In the genomic region with DNA sequence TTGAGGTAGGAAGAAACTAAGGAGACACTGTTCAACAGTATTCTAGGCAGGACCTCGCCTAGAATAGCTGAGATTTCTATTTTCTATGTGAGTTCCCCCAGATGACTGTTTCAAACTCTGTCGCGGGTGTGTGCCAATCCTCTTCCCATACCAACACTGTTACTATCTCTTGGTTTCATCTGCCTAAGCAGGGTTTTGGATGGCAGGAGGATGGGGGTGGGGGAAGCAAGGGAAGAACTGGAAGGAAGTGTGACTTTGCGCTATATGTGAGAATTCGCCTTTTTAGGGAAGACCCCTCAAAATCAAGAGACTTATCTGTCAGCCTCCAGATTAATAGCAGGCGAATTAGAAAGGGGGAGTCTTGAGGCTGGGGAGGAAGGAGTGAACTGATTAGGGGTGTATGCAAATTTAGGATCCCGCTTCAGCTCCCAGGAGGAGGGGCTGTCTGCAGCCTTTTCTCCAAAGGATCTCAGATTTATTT, we compare ENCODE assay signal across 6 cellular contexts. TPM values are rescaled to one million over a fixed set of nuclear protein-coding genes. Genes with fewer than 3 reads are reported as not detected.
A peak's percentile ranks its signal among the peaks of the same experiment; 100 is the strongest.
DNase-seq lines count a peak whose midpoint lies in the region.

No MANE protein-coding gene starts in this region.

- H3K27ac Mint-ChIP-seq in IgD-negative memory B cell: peak overlapping the region; percentile 89 to 94 (median 92)

- peak; percentile 52 for DNase-seq in CMK (ENCODE audit: low read depth)
- DNase-seq in pons (ENCODE audit: low spot score): peak; percentile 55
- DNase-seq in NCI-H1436 treated with DMSO at 0.1 percent for 48 hours (lab: John Stamatoyannopoulos, UW): no peak
- no peak for DNase-seq in GM19240 (ENCODE audit: insufficient read length, low spot score)

- H3K4me3 Mint-ChIP-seq in IgD-negative memory B cell: peak overlapping the region; percentile 92 to 98 (median 96)

- H3K9me3 Mint-ChIP-seq in IgD-negative memory B cell: no peaks in the 10 kb centered on the region

- no peaks in the 10 kb centered on the region for H3K36me3 Mint-ChIP-seq in IgD-negative memory B cell

- peak overlapping the region; percentile 80 for H3K27ac ChIP-seq in cingulate gyrus (ENCODE audit: low read depth, low read length)

- peaks cover 28 to 34% (median 29%) of the 10 kb centered on the region in 3 donors for H3K4me1 Mint-ChIP-seq in IgD-negative memory B cell

- no peaks in the 10 kb centered on the region for H3K27me3 Mint-ChIP-seq in IgD-negative memory B cell

RNA-seq across cellular contexts. Expression of gene G6PC3, which starts 0.5 kb away (rescaled TPM):
- 22.5 TPM for polyA plus RNA-seq in IgD-negative memory B cell

RNA-seq across cellular contexts. Expression of gene LSM12, which starts 3.5 kb away (rescaled TPM):
- polyA plus RNA-seq in IgD-negative memory B cell: 73.4 TPM

RNA-seq across cellular contexts. Expression of gene HDAC5, which starts 53.4 kb away (rescaled TPM):
- 49.5 TPM for polyA plus RNA-seq in IgD-negative memory B cell

RNA-seq across cellular contexts. Expression of gene TMEM101, which starts 55.3 kb away (rescaled TPM):
- polyA plus RNA-seq in IgD-negative memory B cell: 24.6 TPM

Comparison
In these comparisons a context has a peak if more than half of its experiments do, and no peak if none do; other contexts are left out.
1. DNase-seq: peak in CMK (single experiment) and pons (single experiment); none in NCI-H1436 treated with DMSO at 0.1 percent for 48 hours (single experiment) and GM19240 (single experiment).